In genomic region chr16:50591800-50592771, GRCh38 we compare ENCODE assay signal across 10 cellular contexts. TPM values are rescaled to one million over a fixed set of nuclear protein-coding genes. Genes with fewer than 3 reads are reported as not detected.
A peak's percentile ranks its signal among the peaks of the same experiment; 100 is the strongest.
DNase-seq lines count a peak whose midpoint lies in the region; ATAC-seq and TF ChIP-seq lines count a peak whose summit lies in the region.
"Had no signal": no experiment of that assay in that cellular context is flagged by ENCODE, and none has a peak within 500 bp of the region (broad histone marks: within the 10 kb centered on the region; RNA-seq: fewer than 3 reads in every experiment).

No MANE protein-coding gene starts in this region.

- TF ChIP-seq CTCF in mesothelial cell of epicardium (IDR thresholded peaks at IDR 0.05; ENCODE audit: unreplicated experiment) (no peak), type B pancreatic cell (conservative IDR thresholded peaks at IDR 0.05) (no peak)

- ATAC-seq in GM21526 (IDR thresholded peaks at IDR 0.05; ENCODE audit: low FRiP score, unreplicated experiment) (no peak), HG02571 (IDR thresholded peaks at IDR 0.05; ENCODE audit: unreplicated experiment) (no peak)

- no peak overlapping the region for H3K4me3 Mint-ChIP-seq in dendritic cell treated with granulocyte-macrophage colony-stimulating factor and Interleukin-4, amounts not matched to agents 40 ng/mL and 50 ng/mL, for 4 days
- H3K4me3 Mint-ChIP-seq in mesothelial cell of epicardium = peak overlapping the region; percentile 30
- no peak overlapping the region for H3K4me3 Mint-ChIP-seq in type B pancreatic cell
- H3K4me3 Mint-ChIP-seq: activated naive CD8-positive, alpha-beta T cell treated with anti-CD3 and anti-CD28 coated beads, Interleukin-2, amount 10 ng/mL, durations not matched to agents 7 days and 5 days had no signal

- peak overlapping the region; percentile 47 for H3K27ac Mint-ChIP-seq in dendritic cell treated with granulocyte-macrophage colony-stimulating factor and Interleukin-4, amounts not matched to agents 40 ng/mL and 50 ng/mL, for 4 days
- H3K27ac Mint-ChIP-seq in mesothelial cell of epicardium (peak overlapping the region; percentile 90), type B pancreatic cell (peak overlapping the region; percentile 43)
- H3K27ac Mint-ChIP-seq: activated naive CD8-positive, alpha-beta T cell treated with anti-CD3 and anti-CD28 coated beads, Interleukin-2, amount 10 ng/mL, durations not matched to agents 7 days and 5 days had no signal

- peaks cover 36% of the 10 kb centered on the region for H3K4me1 Mint-ChIP-seq in dendritic cell treated with granulocyte-macrophage colony-stimulating factor and Interleukin-4, amounts not matched to agents 40 ng/mL and 50 ng/mL, for 4 days (ENCODE audit: low read depth)
- H3K4me1 Mint-ChIP-seq in mesothelial cell of epicardium = peaks cover 39% of the 10 kb centered on the region
- H3K4me1 Mint-ChIP-seq in type B pancreatic cell (ENCODE audit: unreplicated experiment) = peaks cover 17% of the 10 kb centered on the region

- no peaks in the 10 kb centered on the region for H3K9me3 Mint-ChIP-seq in dendritic cell treated with granulocyte-macrophage colony-stimulating factor and Interleukin-4, amounts not matched to agents 40 ng/mL and 50 ng/mL, for 4 days
- H3K9me3 Mint-ChIP-seq in mesothelial cell of epicardium (peaks cover 4% of the 10 kb centered on the region), type B pancreatic cell (no peaks in the 10 kb centered on the region)
- H3K9me3 Mint-ChIP-seq: activated naive CD8-positive, alpha-beta T cell treated with anti-CD3 and anti-CD28 coated beads, Interleukin-2, amount 10 ng/mL, durations not matched to agents 7 days and 5 days had no signal

- no peaks in the 10 kb centered on the region for H3K36me3 Mint-ChIP-seq in dendritic cell treated with granulocyte-macrophage colony-stimulating factor and Interleukin-4, amounts not matched to agents 40 ng/mL and 50 ng/mL, for 4 days (ENCODE audit: low read depth)
- peaks cover 8% of the 10 kb centered on the region for H3K36me3 Mint-ChIP-seq in mesothelial cell of epicardium
- H3K36me3 Mint-ChIP-seq in type B pancreatic cell = peaks cover 16% of the 10 kb centered on the region
- H3K36me3 Mint-ChIP-seq: activated naive CD8-positive, alpha-beta T cell treated with anti-CD3 and anti-CD28 coated beads, Interleukin-2, amount 10 ng/mL, durations not matched to agents 7 days and 5 days had no signal

- DNase-seq in DMS 273 (lab: John Stamatoyannopoulos, UW; ENCODE audit: unreplicated experiment) (peak; percentile 13), DMS 273 treated with DMSO at 0.1 percent for 48 hours (lab: John Stamatoyannopoulos, UW) (no peak), mesothelial cell of epicardium (ENCODE audit: low spot score in 2 of 2, unreplicated experiment in 2 of 2) (peak; percentile 57 to 73), type B pancreatic cell (ENCODE audit: extremely low spot score, unreplicated experiment) (no peak)
- DNase-seq in stimulated activated CD4-positive, alpha-beta T cell treated with anti-CD3 and anti-CD28 coated beads, Interleukin-4, amount 100 ng/mL, for 24 hours = no peak
- DNase-seq: activated naive CD8-positive, alpha-beta T cell treated with anti-CD3 and anti-CD28 coated beads, Interleukin-2, amount 10 ng/mL, durations not matched to agents 7 days and 5 days; stimulated activated CD4-positive, alpha-beta T cell treated with anti-CD3 and anti-CD28 coated beads, Interleukin-2, amount 100 ng/mL, for 24 hours had no signal

- intact Hi-C loops in dendritic cell treated with granulocyte-macrophage colony-stimulating factor and Interleukin-4, amounts not matched to agents 40 ng/mL and 50 ng/mL, for 4 days (cut with micrococcal nuclease) = no loop called here

- peaks cover 9% of the 10 kb centered on the region for H3K27me3 Mint-ChIP-seq in dendritic cell treated with granulocyte-macrophage colony-stimulating factor and Interleukin-4, amounts not matched to agents 40 ng/mL and 50 ng/mL, for 4 days
- H3K27me3 Mint-ChIP-seq in mesothelial cell of epicardium (ENCODE audit: low read depth) (no peaks in the 10 kb centered on the region), type B pancreatic cell (no peaks in the 10 kb centered on the region)
- H3K27me3 Mint-ChIP-seq: activated naive CD8-positive, alpha-beta T cell treated with anti-CD3 and anti-CD28 coated beads, Interleukin-2, amount 10 ng/mL, durations not matched to agents 7 days and 5 days had no signal

RNA-seq across cellular contexts. Expression of gene NKD1, which starts 43.9 kb away (rescaled TPM):
- total RNA-seq in mesothelial cell of epicardium (60.1 to 63.0 TPM (median 61.5 TPM) in 3 replicates), type B pancreatic cell (ENCODE audit: low replicate concordance) (33.8 and 43.2 TPM in 2 replicates)

Comparison
In these comparisons a context has a peak if more than half of its experiments do, and no peak if none do; other contexts are left out.
1. DNase-seq: peak in DMS 273 (single experiment) and mesothelial cell of epicardium (2 of 2); none in DMS 273 treated with DMSO at 0.1 percent for 48 hours (single experiment), type B pancreatic cell (single experiment) and stimulated activated CD4-positive, alpha-beta T cell treated with anti-CD3 and anti-CD28 coated beads, Interleukin-4, amount 100 ng/mL, for 24 hours (single experiment).
2. Peak in every context shown above with its lines, with median percentiles within 50 percentile points of each other: H3K27ac Mint-ChIP-seq.